ENCODE assay signal across 8 cellular contexts in genomic region chr9:40106003-40106782, GRCh38.
DNase-seq lines count a peak whose midpoint lies in the region; ATAC-seq and TF ChIP-seq lines count a peak whose summit lies in the region.
"Not testable (repeated sequence)": the region's sequence is repeated elsewhere in the genome, so short reads cannot be mapped to it uniquely, and the experiment has no call there.

No MANE protein-coding gene starts in this region.

- H3K9me3 ChIP-seq in testis = not testable (repeated sequence)

- not testable (repeated sequence) for TF ChIP-seq POLR2A in testis (IDR thresholded peaks at IDR 0.05)

- not testable (repeated sequence) for H3K36me3 ChIP-seq in testis (ENCODE audit: low read depth, missing control alignments)

- H3K4me3 ChIP-seq in epithelial cell of esophagus (ENCODE audit: low read length) (peak overlapping the region; percentile 57), testis (peak overlapping the region in 1 of 2 donors; percentile 39)

- H3K9me3 Mint-ChIP-seq in activated naive CD4-positive, alpha-beta T cell treated with anti-CD3 and anti-CD28 coated beads, Interleukin-2, amount 50 U/mL, for 72 hours = not testable (repeated sequence)

- H3K27me3 ChIP-seq in testis = not testable (repeated sequence)

- peak overlapping the region; percentile 97 to 98 for H3K27ac Mint-ChIP-seq in activated naive CD4-positive, alpha-beta T cell treated with anti-CD3 and anti-CD28 coated beads, Interleukin-2, amount 50 U/mL, for 72 hours

- no CpG with 5 or more reads among the region's 71 CpGs for WGBS in testis, 2 donors

- not testable (repeated sequence) for TF ChIP-seq CTCF in epithelial cell of esophagus (IDR thresholded peaks at IDR 0.05; ENCODE audit: insufficient read depth, low read depth, low read length, missing control alignments); testis (IDR thresholded peaks at IDR 0.05)

- H3K27ac ChIP-seq in testis = peak overlapping the region in 1 of 2 donors; percentile 64

- intact Hi-C loops in left colon (cut with DNase I, micrococcal nuclease); testis (cut with DNase I; ENCODE audit: low total_unique reads): not testable (repeated sequence)

- DNase-seq in EH (ENCODE audit: low read depth) = peak; percentile 14
- peak in 3 of 5 experiments; percentile 15 to 63 (median 22) for DNase-seq in T-helper 2 cell
- DNase-seq in activated naive CD4-positive, alpha-beta T cell treated with anti-CD3 and anti-CD28 coated beads, Interleukin-2, amount 50 U/mL, for 72 hours (ENCODE audit: low spot score in 2 of 2) = peak; percentile 61 to 84
- peak; percentile 62 for DNase-seq in epithelial cell of esophagus (ENCODE audit: low read depth)
- DNase-seq in left colon = peak; percentile 32 to 37
- peak; percentile 7 for DNase-seq in renal cortical epithelial cell (ENCODE audit: low read depth)
- DNase-seq in testis = peak; percentile 65

- ATAC-seq in HG03432 (IDR thresholded peaks at IDR 0.05; ENCODE audit: unreplicated experiment) (peak; percentile 67), left colon (peak; percentile 80)
- ATAC-seq in activated naive CD4-positive, alpha-beta T cell treated with anti-CD3 and anti-CD28 coated beads, Interleukin-2, amount 50 U/mL, for 72 hours = peak; percentile 58 to 78

- H3K36me3 Mint-ChIP-seq in activated naive CD4-positive, alpha-beta T cell treated with anti-CD3 and anti-CD28 coated beads, Interleukin-2, amount 50 U/mL, for 72 hours = peaks cover 4 to 11% of the 10 kb centered on the region in 2 donors

- H3K4me1 ChIP-seq in testis = not testable (repeated sequence)

Comparison
In these comparisons a context has a peak if more than half of its experiments do, and no peak if none do; other contexts are left out.
1. DNase-seq: peak in every context shown above with its lines; median percentile 72 in activated naive CD4-positive, alpha-beta T cell treated with anti-CD3 and anti-CD28 coated beads, Interleukin-2, amount 50 U/mL, for 72 hours; 65 in testis; 62 in epithelial cell of esophagus; 34 in left colon; 22 in T-helper 2 cell; 14 in EH; 7 in renal cortical epithelial cell.